ENCODE assay signal across 1 cellular context in the genomic region with DNA sequence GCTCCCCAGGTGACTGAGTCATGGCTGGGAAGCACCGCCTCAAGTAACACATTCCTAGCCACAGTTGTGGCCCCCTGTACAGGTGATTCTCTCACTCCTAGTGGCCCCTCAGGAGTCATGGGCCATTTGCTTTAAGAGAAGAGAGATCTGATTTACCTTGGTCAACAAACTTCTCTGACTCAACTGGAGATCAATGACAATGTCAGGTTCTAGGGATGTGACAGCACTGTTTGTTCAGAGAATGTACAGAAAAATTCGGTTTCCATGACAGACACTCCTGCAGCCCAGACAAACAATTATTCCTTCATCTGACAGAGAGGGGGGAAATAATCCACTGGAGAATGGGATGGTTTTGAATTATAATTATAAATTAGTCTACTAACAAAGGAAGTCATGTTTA.
A peak's percentile ranks its signal among the peaks of the same experiment; 100 is the strongest.
TF ChIP-seq lines count a peak whose summit lies in the region.

No MANE protein-coding gene starts in this region.

TF ChIP-seq in HepG2, 621 proteins besides CTCF, POLR2A, EP300 and RAD21 (continued from another document):
- TF ChIP-seq, protein P1, sequence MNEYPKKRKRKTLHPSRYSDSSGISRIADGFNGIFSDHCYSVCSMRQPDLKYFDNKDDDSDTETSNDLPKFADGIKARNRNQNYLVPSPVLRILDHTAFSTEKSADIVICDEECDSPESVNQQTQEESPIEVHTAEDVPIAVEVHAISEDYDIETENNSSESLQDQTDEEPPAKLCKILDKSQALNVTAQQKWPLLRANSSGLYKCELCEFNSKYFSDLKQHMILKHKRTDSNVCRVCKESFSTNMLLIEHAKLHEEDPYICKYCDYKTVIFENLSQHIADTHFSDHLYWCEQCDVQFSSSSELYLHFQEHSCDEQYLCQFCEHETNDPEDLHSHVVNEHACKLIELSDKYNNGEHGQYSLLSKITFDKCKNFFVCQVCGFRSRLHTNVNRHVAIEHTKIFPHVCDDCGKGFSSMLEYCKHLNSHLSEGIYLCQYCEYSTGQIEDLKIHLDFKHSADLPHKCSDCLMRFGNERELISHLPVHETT (CRISPR knock-in tag; conservative IDR thresholded peaks at IDR 0.05), result no peak
- TF ChIP-seq ZNF644 (CRISPR knock-in tag; IDR thresholded peaks at IDR 0.05; ENCODE audit: low read depth), result peak; percentile 68
- TF ChIP-seq KDM2A (CRISPR knock-in tag; IDR thresholded peaks at IDR 0.05; ENCODE audit: borderline replicate concordance, low read depth), result no peak
- TF ChIP-seq HDAC1 (CRISPR knock-in tag; IDR thresholded peaks at IDR 0.05), result peak; percentile 59; the same call in 1 of the 2 replicates
- no peak for TF ChIP-seq ZFP90 (CRISPR knock-in tag; IDR thresholded peaks at IDR 0.05; ENCODE audit: borderline replicate concordance)
- TF ChIP-seq, protein P2, sequence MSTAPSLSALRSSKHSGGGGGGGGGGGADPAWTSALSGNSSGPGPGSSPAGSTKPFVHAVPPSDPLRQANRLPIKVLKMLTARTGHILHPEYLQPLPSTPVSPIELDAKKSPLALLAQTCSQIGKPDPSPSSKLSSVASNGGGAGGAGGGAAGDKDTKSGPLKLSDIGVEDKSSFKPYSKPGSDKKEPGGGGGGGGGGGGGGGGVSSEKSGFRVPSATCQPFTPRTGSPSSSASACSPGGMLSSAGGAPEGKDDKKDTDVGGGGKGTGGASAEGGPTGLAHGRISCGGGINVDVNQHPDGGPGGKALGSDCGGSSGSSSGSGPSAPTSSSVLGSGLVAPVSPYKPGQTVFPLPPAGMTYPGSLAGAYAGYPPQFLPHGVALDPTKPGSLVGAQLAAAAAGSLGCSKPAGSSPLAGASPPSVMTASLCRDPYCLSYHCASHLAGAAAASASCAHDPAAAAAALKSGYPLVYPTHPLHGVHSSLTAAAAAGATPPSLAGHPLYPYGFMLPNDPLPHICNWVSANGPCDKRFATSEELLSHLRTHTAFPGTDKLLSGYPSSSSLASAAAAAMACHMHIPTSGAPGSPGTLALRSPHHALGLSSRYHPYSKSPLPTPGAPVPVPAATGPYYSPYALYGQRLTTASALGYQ (CRISPR knock-in tag; IDR thresholded peaks at IDR 0.05), result peak; percentile 33; the same call in 1 of the 2 replicates
- TF ChIP-seq ZNF546 (CRISPR knock-in tag; conservative IDR thresholded peaks at IDR 0.05), result no peak
- no peak for TF ChIP-seq SOX13 (IDR thresholded peaks at IDR 0.05)
- peak in 1 of 2 experiments; percentile 75; a peak in 2 of 4 replicates for TF ChIP-seq SOX13 (CRISPR knock-in tag; conservative IDR thresholded peaks at IDR 0.05 in 1 of 2, IDR thresholded peaks at IDR 0.05 in 1 of 2)
- TF ChIP-seq RXRB (CRISPR knock-in tag; IDR thresholded peaks at IDR 0.05; ENCODE audit: borderline replicate concordance), result peak; percentile 40; the same call in 1 of the 2 replicates
- TF ChIP-seq, protein P3, sequence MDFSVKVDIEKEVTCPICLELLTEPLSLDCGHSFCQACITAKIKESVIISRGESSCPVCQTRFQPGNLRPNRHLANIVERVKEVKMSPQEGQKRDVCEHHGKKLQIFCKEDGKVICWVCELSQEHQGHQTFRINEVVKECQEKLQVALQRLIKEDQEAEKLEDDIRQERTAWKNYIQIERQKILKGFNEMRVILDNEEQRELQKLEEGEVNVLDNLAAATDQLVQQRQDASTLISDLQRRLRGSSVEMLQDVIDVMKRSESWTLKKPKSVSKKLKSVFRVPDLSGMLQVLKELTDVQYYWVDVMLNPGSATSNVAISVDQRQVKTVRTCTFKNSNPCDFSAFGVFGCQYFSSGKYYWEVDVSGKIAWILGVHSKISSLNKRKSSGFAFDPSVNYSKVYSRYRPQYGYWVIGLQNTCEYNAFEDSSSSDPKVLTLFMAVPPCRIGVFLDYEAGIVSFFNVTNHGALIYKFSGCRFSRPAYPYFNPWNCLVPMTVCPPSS (IDR thresholded peaks at IDR 0.05), result no peak
- TF ChIP-seq ZNF251 (CRISPR knock-in tag; IDR thresholded peaks at IDR 0.05), result no peak
- TF ChIP-seq, protein P4, sequence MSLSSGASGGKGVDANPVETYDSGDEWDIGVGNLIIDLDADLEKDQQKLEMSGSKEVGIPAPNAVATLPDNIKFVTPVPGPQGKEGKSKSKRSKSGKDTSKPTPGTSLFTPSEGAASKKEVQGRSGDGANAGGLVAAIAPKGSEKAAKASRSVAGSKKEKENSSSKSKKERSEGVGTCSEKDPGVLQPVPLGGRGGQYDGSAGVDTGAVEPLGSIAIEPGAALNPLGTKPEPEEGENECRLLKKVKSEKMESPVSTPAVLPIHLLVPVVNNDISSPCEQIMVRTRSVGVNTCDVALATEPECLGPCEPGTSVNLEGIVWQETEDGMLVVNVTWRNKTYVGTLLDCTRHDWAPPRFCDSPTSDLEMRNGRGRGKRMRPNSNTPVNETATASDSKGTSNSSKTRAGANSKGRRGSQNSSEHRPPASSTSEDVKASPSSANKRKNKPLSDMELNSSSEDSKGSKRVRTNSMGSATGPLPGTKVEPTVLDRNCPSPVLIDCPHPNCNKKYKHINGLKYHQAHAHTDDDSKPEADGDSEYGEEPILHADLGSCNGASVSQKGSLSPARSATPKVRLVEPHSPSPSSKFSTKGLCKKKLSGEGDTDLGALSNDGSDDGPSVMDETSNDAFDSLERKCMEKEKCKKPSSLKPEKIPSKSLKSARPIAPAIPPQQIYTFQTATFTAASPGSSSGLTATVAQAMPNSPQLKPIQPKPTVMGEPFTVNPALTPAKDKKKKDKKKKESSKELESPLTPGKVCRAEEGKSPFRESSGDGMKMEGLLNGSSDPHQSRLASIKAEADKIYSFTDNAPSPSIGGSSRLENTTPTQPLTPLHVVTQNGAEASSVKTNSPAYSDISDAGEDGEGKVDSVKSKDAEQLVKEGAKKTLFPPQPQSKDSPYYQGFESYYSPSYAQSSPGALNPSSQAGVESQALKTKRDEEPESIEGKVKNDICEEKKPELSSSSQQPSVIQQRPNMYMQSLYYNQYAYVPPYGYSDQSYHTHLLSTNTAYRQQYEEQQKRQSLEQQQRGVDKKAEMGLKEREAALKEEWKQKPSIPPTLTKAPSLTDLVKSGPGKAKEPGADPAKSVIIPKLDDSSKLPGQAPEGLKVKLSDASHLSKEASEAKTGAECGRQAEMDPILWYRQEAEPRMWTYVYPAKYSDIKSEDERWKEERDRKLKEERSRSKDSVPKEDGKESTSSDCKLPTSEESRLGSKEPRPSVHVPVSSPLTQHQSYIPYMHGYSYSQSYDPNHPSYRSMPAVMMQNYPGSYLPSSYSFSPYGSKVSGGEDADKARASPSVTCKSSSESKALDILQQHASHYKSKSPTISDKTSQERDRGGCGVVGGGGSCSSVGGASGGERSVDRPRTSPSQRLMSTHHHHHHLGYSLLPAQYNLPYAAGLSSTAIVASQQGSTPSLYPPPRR (CRISPR knock-in tag; IDR thresholded peaks at IDR 0.05; ENCODE audit: borderline replicate concordance), result peak; percentile 43; the same call in 1 of the 2 replicates
- peak; percentile 39; the same call in 1 of the 2 replicates for TF ChIP-seq ZBTB20 (CRISPR knock-in tag; IDR thresholded peaks at IDR 0.05; ENCODE audit: borderline replicate concordance, low read depth)
- TF ChIP-seq, protein P5, sequence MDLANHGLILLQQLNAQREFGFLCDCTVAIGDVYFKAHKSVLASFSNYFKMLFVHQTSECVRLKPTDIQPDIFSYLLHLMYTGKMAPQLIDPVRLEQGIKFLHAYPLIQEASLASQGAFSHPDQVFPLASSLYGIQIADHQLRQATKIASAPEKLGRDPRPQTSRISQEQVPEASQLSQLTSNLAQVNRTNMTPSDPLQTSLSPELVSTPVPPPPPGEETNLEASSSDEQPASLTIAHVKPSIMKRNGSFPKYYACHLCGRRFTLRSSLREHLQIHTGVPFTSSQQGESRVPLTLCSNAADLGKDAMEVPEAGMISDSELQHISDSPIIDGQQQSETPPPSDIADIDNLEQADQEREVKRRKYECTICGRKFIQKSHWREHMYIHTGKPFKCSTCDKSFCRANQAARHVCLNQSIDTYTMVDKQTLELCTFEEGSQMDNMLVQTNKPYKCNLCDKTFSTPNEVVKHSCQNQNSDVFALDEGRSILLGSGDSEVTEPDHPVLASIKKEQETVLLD (CRISPR knock-in tag; IDR thresholded peaks at IDR 0.05; ENCODE audit: low read depth), result no peak
- TF ChIP-seq, protein P6, sequence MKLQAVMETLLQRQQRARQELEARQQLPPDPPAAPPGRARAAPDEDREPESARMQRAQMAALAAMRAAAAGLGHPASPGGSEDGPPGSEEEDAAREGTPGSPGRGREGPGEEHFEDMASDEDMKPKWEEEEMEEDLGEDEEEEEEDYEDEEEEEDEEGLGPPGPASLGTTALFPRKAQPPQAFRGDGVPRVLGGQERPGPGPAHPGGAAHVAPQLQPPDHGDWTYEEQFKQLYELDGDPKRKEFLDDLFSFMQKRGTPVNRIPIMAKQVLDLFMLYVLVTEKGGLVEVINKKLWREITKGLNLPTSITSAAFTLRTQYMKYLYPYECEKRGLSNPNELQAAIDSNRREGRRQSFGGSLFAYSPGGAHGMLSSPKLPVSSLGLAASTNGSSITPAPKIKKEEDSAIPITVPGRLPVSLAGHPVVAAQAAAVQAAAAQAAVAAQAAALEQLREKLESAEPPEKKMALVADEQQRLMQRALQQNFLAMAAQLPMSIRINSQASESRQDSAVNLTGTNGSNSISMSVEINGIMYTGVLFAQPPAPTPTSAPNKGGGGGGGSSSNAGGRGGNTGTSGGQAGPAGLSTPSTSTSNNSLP (IDR thresholded peaks at IDR 0.05; ENCODE audit: low read depth, low read length), result peak; percentile 70
